9 cellular contexts compared by ENCODE assay signal in genomic region chr1:200891774-200892157, GRCh38. TPM values are rescaled to one million over a fixed set of nuclear protein-coding genes. Genes with fewer than 3 reads are reported as not detected.
DNase-seq lines count a peak whose midpoint lies in the region; ATAC-seq, FAIRE-seq and TF ChIP-seq lines count a peak whose summit lies in the region.
"Had no signal": no experiment of that assay in that cellular context is flagged by ENCODE, and none has a peak within 500 bp of the region (broad histone marks: within the 10 kb centered on the region; RNA-seq: fewer than 3 reads in every experiment).

No MANE protein-coding gene starts in this region.

- H3K4me3 Mint-ChIP-seq in activated naive CD8-positive, alpha-beta T cell treated with anti-CD3 and anti-CD28 coated beads, Interleukin-2, amount 10 ng/mL, durations not matched to agents 7 days and 5 days, result peak overlapping the region; percentile 68
- no peak overlapping the region for H3K4me3 Mint-ChIP-seq in activated naive CD8-positive, alpha-beta T cell treated with anti-CD3 and anti-CD28 coated beads, Interleukin-2, amount 50 U/mL, for 24 hours
- peak overlapping the region; percentile 84 to 97 (median 90) for H3K4me3 Mint-ChIP-seq in brain
- H3K4me3 Mint-ChIP-seq in activated CD4-positive, alpha-beta T cell treated with anti-CD3 and anti-CD28 coated beads for 36 hours, result no peak overlapping the region

- H3K27ac ChIP-seq in HepG2 (ENCODE audit: extremely low read length, insufficient read depth, low read length), result peak overlapping the region; percentile 92
- H3K27ac ChIP-seq in thoracic aorta, result no peak overlapping the region

- DNase-seq in activated naive CD8-positive, alpha-beta T cell treated with anti-CD3 and anti-CD28 coated beads, Interleukin-2, amount 10 ng/mL, durations not matched to agents 7 days and 5 days, result no peak
- no peak for DNase-seq in activated naive CD8-positive, alpha-beta T cell treated with anti-CD3 and anti-CD28 coated beads, Interleukin-2, amount 50 U/mL, for 24 hours
- DNase-seq in HepG2 (ENCODE audit: low spot score), result peak; percentile 83
- DNase-seq in thoracic aorta (ENCODE audit: low spot score), result no peak
- no peak for DNase-seq in activated CD4-positive, alpha-beta T cell treated with anti-CD3 and anti-CD28 coated beads for 36 hours
- DNase-seq in NCI-H2171 (lab: John Stamatoyannopoulos, UW), result no peak
- DNase-seq: activated CD8-positive, alpha-beta memory T cell treated with anti-CD3 and anti-CD28 coated beads for 24 hours had no signal

- intact Hi-C loops in HepG2 (cut with micrococcal nuclease; ENCODE audit: unreplicated experiment), result loop anchor here (1.0 to 10.0 kb wide), 4 partner anchors 78 to 223 kb away; partner anchors contain the start of genes CACNA1S and KIF21B
- intact Hi-C loops in activated CD4-positive, alpha-beta T cell treated with anti-CD3 and anti-CD28 coated beads for 36 hours (cut with DNase I, micrococcal nuclease), result no loop called here

- H3K4me3 ChIP-seq in HepG2 (replicated peaks in 1 of 3; ENCODE audit: insufficient read depth in 1 of 3, low read depth in 2 of 3, low read length in 3 of 3) (peak overlapping the region; percentile 68 to 82 (median 70)), thoracic aorta (peak overlapping the region; percentile 76)

- no peaks in the 10 kb centered on the region for H3K9me3 Mint-ChIP-seq in activated naive CD8-positive, alpha-beta T cell treated with anti-CD3 and anti-CD28 coated beads, Interleukin-2, amount 10 ng/mL, durations not matched to agents 7 days and 5 days
- H3K9me3 Mint-ChIP-seq in activated naive CD8-positive, alpha-beta T cell treated with anti-CD3 and anti-CD28 coated beads, Interleukin-2, amount 50 U/mL, for 24 hours, result no peaks in the 10 kb centered on the region
- peaks cover 0 to 3% (median 0%) of the 10 kb centered on the region in 5 experiments for H3K9me3 Mint-ChIP-seq in brain
- no peaks in the 10 kb centered on the region for H3K9me3 Mint-ChIP-seq in activated CD4-positive, alpha-beta T cell treated with anti-CD3 and anti-CD28 coated beads for 36 hours (ENCODE audit: low read depth)

- H3K79me2 ChIP-seq in HepG2 (ENCODE audit: insufficient read depth, low read length), result peaks cover 14% of the 10 kb centered on the region

- TF ChIP-seq CTCF in brain (conservative IDR thresholded peaks at IDR 0.05) (no peak), HepG2 (CRISPR knock-in tag; IDR thresholded peaks at IDR 0.05) (no peak), thoracic aorta (IDR thresholded peaks at IDR 0.05) (no peak)

- POLR2A ChIA-PET in activated naive CD8-positive, alpha-beta T cell treated with anti-CD3 and anti-CD28 coated beads, Interleukin-2, amount 10 ng/mL, durations not matched to agents 7 days and 5 days (lab: Charles Lee), result interaction anchor here (1.8 kb wide), 1 partner anchor 9 kb away, joined by 3 read pairs; no protein-coding TSS in a partner anchor
- POLR2A ChIA-PET in HepG2 (lab: Yijun Ruan, JAX), result interaction anchor here (0.9 to 3.7 kb wide), 8 partner anchors 8 to 270 kb away, joined by 3 to 35 read pairs (median 10); partner anchors contain the start of gene DDX59
- POLR2A ChIA-PET in activated CD4-positive, alpha-beta T cell treated with anti-CD3 and anti-CD28 coated beads for 36 hours (lab: Charles Lee), result no interaction called here

- TF ChIP-seq EP300 in HepG2 (IDR thresholded peaks at IDR 0.05; ENCODE audit: low read depth in 2 of 2, low read length in 2 of 2), result peak in 1 of 2 experiments; percentile 69; a peak in 1 of 4 replicates
- peak; percentile 79 for TF ChIP-seq EP300 in HepG2 (CRISPR knock-in tag; IDR thresholded peaks at IDR 0.05; ENCODE audit: borderline replicate concordance)

- peak overlapping the region; percentile 92 for H3K4me2 ChIP-seq in HepG2 (ENCODE audit: low read depth, low read length)

- H3K27me3 ChIP-seq in HepG2 (ENCODE audit: control insufficient read depth in 1 of 2, insufficient read depth in 2 of 2, low read length in 2 of 2) (no peaks in the 10 kb centered on the region), thoracic aorta (replicated peaks; ENCODE audit: insufficient read depth) (no peaks in the 10 kb centered on the region)

- peaks cover 53% of the 10 kb centered on the region for H3K4me1 Mint-ChIP-seq in activated naive CD8-positive, alpha-beta T cell treated with anti-CD3 and anti-CD28 coated beads, Interleukin-2, amount 10 ng/mL, durations not matched to agents 7 days and 5 days
- H3K4me1 Mint-ChIP-seq in activated naive CD8-positive, alpha-beta T cell treated with anti-CD3 and anti-CD28 coated beads, Interleukin-2, amount 50 U/mL, for 24 hours, result peaks cover 51% of the 10 kb centered on the region
- peaks cover 49% of the 10 kb centered on the region for H3K4me1 Mint-ChIP-seq in brain
- H3K4me1 Mint-ChIP-seq in activated CD4-positive, alpha-beta T cell treated with anti-CD3 and anti-CD28 coated beads for 36 hours, result peaks cover 46% of the 10 kb centered on the region

- H3K27me3 Mint-ChIP-seq in activated naive CD8-positive, alpha-beta T cell treated with anti-CD3 and anti-CD28 coated beads, Interleukin-2, amount 10 ng/mL, durations not matched to agents 7 days and 5 days, result peaks cover 39% of the 10 kb centered on the region
- H3K27me3 Mint-ChIP-seq in activated naive CD8-positive, alpha-beta T cell treated with anti-CD3 and anti-CD28 coated beads, Interleukin-2, amount 50 U/mL, for 24 hours, result peaks cover 43% of the 10 kb centered on the region
- H3K27me3 Mint-ChIP-seq in brain, result peaks cover 19% of the 10 kb centered on the region
- H3K27me3 Mint-ChIP-seq in activated CD4-positive, alpha-beta T cell treated with anti-CD3 and anti-CD28 coated beads for 36 hours, result peaks cover 35% of the 10 kb centered on the region

- in situ Hi-C loops in HepG2 (cut with HindIII; ENCODE audit: extremely low pct_ligation_motif_present, low pct_unique_long_range_greater_than_20kb), result loop anchor here (5.0 kb wide), 2 partner anchors 81 to 151 kb away; no protein-coding TSS in a partner anchor

- no peak for TF ChIP-seq RAD21 in HepG2 (CRISPR knock-in tag; IDR thresholded peaks at IDR 0.05)

- no peak for ATAC-seq in activated naive CD8-positive, alpha-beta T cell treated with anti-CD3 and anti-CD28 coated beads, Interleukin-2, amount 10 ng/mL, durations not matched to agents 7 days and 5 days (ENCODE audit: low read depth)
- ATAC-seq in activated naive CD8-positive, alpha-beta T cell treated with anti-CD3 and anti-CD28 coated beads, Interleukin-2, amount 50 U/mL, for 24 hours, result no peak
- peak; percentile 1; the same call in 2 of the 3 replicates for ATAC-seq in HepG2
- no peak for ATAC-seq in thoracic aorta (ENCODE audit: insufficient number of reproducible peaks, low FRiP score, low read depth)
- ATAC-seq in activated CD4-positive, alpha-beta T cell treated with anti-CD3 and anti-CD28 coated beads for 36 hours, result no peak
- no peak for ATAC-seq in HG03039 (IDR thresholded peaks at IDR 0.05; ENCODE audit: unreplicated experiment)

- H4K20me1 ChIP-seq in HepG2 (ENCODE audit: insufficient read depth, low read length), result no peaks in the 10 kb centered on the region

- H3K4me1 ChIP-seq in HepG2 (ENCODE audit: insufficient read depth, low read length), result peaks cover 92% of the 10 kb centered on the region
- H3K4me1 ChIP-seq in thoracic aorta (ENCODE audit: control insufficient read depth in 1 of 2, low read depth in 2 of 2), result peaks cover 3 to 16% of the 10 kb centered on the region in 2 donors

- H3K9ac ChIP-seq in HepG2 (ENCODE audit: insufficient read depth, low read depth, low read length), result peak overlapping the region; percentile 86

- H3K9me3 ChIP-seq in HepG2 (ENCODE audit: low read length) (no peaks in the 10 kb centered on the region), thoracic aorta (no peaks in the 10 kb centered on the region)

- peaks cover 4% of the 10 kb centered on the region for H3K36me3 Mint-ChIP-seq in activated naive CD8-positive, alpha-beta T cell treated with anti-CD3 and anti-CD28 coated beads, Interleukin-2, amount 10 ng/mL, durations not matched to agents 7 days and 5 days
- H3K36me3 Mint-ChIP-seq in activated naive CD8-positive, alpha-beta T cell treated with anti-CD3 and anti-CD28 coated beads, Interleukin-2, amount 50 U/mL, for 24 hours (ENCODE audit: low read depth), result no peaks in the 10 kb centered on the region
- no peaks in the 10 kb centered on the region for H3K36me3 Mint-ChIP-seq in brain
- no peaks in the 10 kb centered on the region for H3K36me3 Mint-ChIP-seq in activated CD4-positive, alpha-beta T cell treated with anti-CD3 and anti-CD28 coated beads for 36 hours (ENCODE audit: low read depth)

- CTCF ChIA-PET in HepG2 (lab: Yijun Ruan, JAX; ENCODE audit: low intra/inter-chr PET ratio, low total read pairs), result interaction anchor here (1.0 to 2.2 kb wide), 2 partner anchors 16 to 151 kb away, joined by 4 to 14 read pairs; no protein-coding TSS in a partner anchor
- CTCF ChIA-PET in activated CD4-positive, alpha-beta T cell treated with anti-CD3 and anti-CD28 coated beads for 36 hours (lab: Charles Lee), result interaction anchor here (4.4 kb wide), 1 partner anchor 13 kb away, joined by 31 read pairs; no protein-coding TSS in a partner anchor

- FAIRE-seq in HepG2 (lab: Jason Lieb, UNC), result peak; percentile 89

- 0% methylated on average over 7 of the region's 8 CpGs for WGBS in HepG2 (ENCODE audit: low lambda C conversion rate)

- H3K36me3 ChIP-seq in HepG2 (replicated peaks in 1 of 2; ENCODE audit: control insufficient read depth in 1 of 2, insufficient read depth in 2 of 2, low read length in 2 of 2) (no peaks in the 10 kb centered on the region), thoracic aorta (no peaks in the 10 kb centered on the region)

- no TSS peak for BruUV-seq in HepG2 (replicated peaks; lab: Mats Ljungman, UMichigan)

- no peak overlapping the region for H2AFZ ChIP-seq in HepG2 (ENCODE audit: low read length)

- peak; percentile 34 to 79; a peak in 3 of 4 replicates for TF ChIP-seq POLR2A in HepG2 (IDR thresholded peaks at IDR 0.05; ENCODE audit: insufficient read depth in 1 of 2, low read depth in 2 of 2, low read length in 2 of 2)

- no peak overlapping the region for H3K27ac Mint-ChIP-seq in activated naive CD8-positive, alpha-beta T cell treated with anti-CD3 and anti-CD28 coated beads, Interleukin-2, amount 10 ng/mL, durations not matched to agents 7 days and 5 days
- no peak overlapping the region for H3K27ac Mint-ChIP-seq in activated naive CD8-positive, alpha-beta T cell treated with anti-CD3 and anti-CD28 coated beads, Interleukin-2, amount 50 U/mL, for 24 hours
- peak overlapping the region in 3 of 5 experiments; percentile 27 to 94 (median 49) for H3K27ac Mint-ChIP-seq in brain
- no peak overlapping the region for H3K27ac Mint-ChIP-seq in activated CD4-positive, alpha-beta T cell treated with anti-CD3 and anti-CD28 coated beads for 36 hours

RNA-seq across cellular contexts. Expression of gene INAVA, which starts 2.9 kb away (rescaled TPM):
- total RNA-seq in activated naive CD8-positive, alpha-beta T cell treated with anti-CD3 and anti-CD28 coated beads, Interleukin-2, amount 10 ng/mL, durations not matched to agents 7 days and 5 days, result under 1 TPM; 0.14 to 0.25 TPM
- polyA plus RNA-seq in brain (ENCODE audit: insufficient read depth, low read depth, low replicate concordance), result 0.58 TPM
- 11.7 and 13.5 TPM in 2 replicates for total RNA-seq in HepG2 (2016; rRNA removed; fragmentation: Illumina TruSeq; extraction: Trizol)
- 3.1 and 3.9 TPM in 2 replicates for total RNA-seq in HepG2 (2016; cell fraction: cytosol; rRNA removed; fragmentation: Illumina TruSeq; extraction: Trizol; ENCODE audit: low read depth)
- 10.6 and 11.8 TPM in 2 replicates for total RNA-seq in HepG2 (2016; cell fraction: insoluble cytoplasmic fraction; rRNA removed; fragmentation: Illumina TruSeq; extraction: Trizol)
- total RNA-seq in HepG2 (2016; cell fraction: membrane; rRNA removed; fragmentation: Illumina TruSeq; extraction: Trizol), result 8.9 and 10.3 TPM in 2 replicates
- total RNA-seq in HepG2 (2016; cell fraction: nucleus; rRNA removed; fragmentation: Illumina TruSeq; extraction: Trizol), result 11.6 and 14.2 TPM in 2 replicates
- polyA plus RNA-seq in HepG2 (2011; rRNA removed), result 6.0 and 6.4 TPM in 2 replicates
- 3.9 and 5.0 TPM in 2 replicates for polyA plus RNA-seq in HepG2 (2011; cell fraction: cytosol; rRNA removed)
- polyA plus RNA-seq in HepG2 (2011; cell fraction: nucleus; rRNA removed), result 18.1 and 23.0 TPM in 2 replicates
- polyA plus RNA-seq in HepG2 (2012), result 3.4 and 3.6 TPM in 2 replicates
- polyA plus RNA-seq in HepG2 (2016; cell fraction: cytosol; fragmentation: Illumina TruSeq; extraction: Trizol; ENCODE audit: low read depth), result 1.4 and 1.5 TPM in 2 replicates
- 10.3 and 14.8 TPM in 2 replicates for polyA plus RNA-seq in HepG2 (2016; cell fraction: insoluble cytoplasmic fraction; fragmentation: Illumina TruSeq; extraction: Trizol; ENCODE audit: low read depth)
- 4.6 and 5.4 TPM in 2 replicates for polyA plus RNA-seq in HepG2 (2016; cell fraction: membrane; fragmentation: Illumina TruSeq; extraction: Trizol; ENCODE audit: low read depth)
- 28.3 and 29.7 TPM in 2 replicates for polyA plus RNA-seq in HepG2 (2016; cell fraction: nucleus; fragmentation: Illumina TruSeq; extraction: Trizol; ENCODE audit: insufficient read depth, low read depth)
- polyA minus RNA-seq in HepG2 (2011; rRNA and poly(A)+ RNA removed; ENCODE audit: low replicate concordance), result 0.42 and 11.2 TPM in 2 replicates
- polyA minus RNA-seq in HepG2 (2011; cell fraction: cytosol; rRNA and poly(A)+ RNA removed), result 4.3 and 7.2 TPM in 2 replicates
- 6.0 and 7.9 TPM in 2 replicates for polyA minus RNA-seq in HepG2 (2011; cell fraction: nucleus; rRNA and poly(A)+ RNA removed)
- 1 to 10 TPM; 1.8 to 3.5 TPM for total RNA-seq in thoracic aorta
- total RNA-seq in activated CD4-positive, alpha-beta T cell treated with anti-CD3 and anti-CD28 coated beads for 36 hours, result not detected

RNA-seq across cellular contexts. Expression of gene GPR25, which starts 19.0 kb away (rescaled TPM):
- total RNA-seq in activated naive CD8-positive, alpha-beta T cell treated with anti-CD3 and anti-CD28 coated beads, Interleukin-2, amount 10 ng/mL, durations not matched to agents 7 days and 5 days, result under 1 TPM; 0.75 to 0.91 TPM
- polyA plus RNA-seq in brain (ENCODE audit: insufficient read depth, low read depth, low replicate concordance) (not detected), HepG2 (2011; rRNA removed) (not detected in 2 replicates)
- total RNA-seq in HepG2 (2016; rRNA removed; fragmentation: Illumina TruSeq; extraction: Trizol) (not detected in 2 replicates), thoracic aorta (not detected)
- total RNA-seq in HepG2 (2016; cell fraction: cytosol; rRNA removed; fragmentation: Illumina TruSeq; extraction: Trizol; ENCODE audit: low read depth), result not detected in 2 replicates
- total RNA-seq in HepG2 (2016; cell fraction: insoluble cytoplasmic fraction; rRNA removed; fragmentation: Illumina TruSeq; extraction: Trizol), result not detected in 2 replicates
- not detected in 2 replicates for total RNA-seq in HepG2 (2016; cell fraction: membrane; rRNA removed; fragmentation: Illumina TruSeq; extraction: Trizol)
- not detected in 2 replicates for total RNA-seq in HepG2 (2016; cell fraction: nucleus; rRNA removed; fragmentation: Illumina TruSeq; extraction: Trizol)
- polyA plus RNA-seq in HepG2 (2011; cell fraction: cytosol; rRNA removed), result not detected in 2 replicates
- 0.14 TPM in 1 of 2 replicates, not detected in the other for polyA plus RNA-seq in HepG2 (2011; cell fraction: nucleus; rRNA removed)
- not detected in 2 replicates for polyA plus RNA-seq in HepG2 (2012)
- not detected in 2 replicates for polyA plus RNA-seq in HepG2 (2016; cell fraction: cytosol; fragmentation: Illumina TruSeq; extraction: Trizol; ENCODE audit: low read depth)
- not detected in 2 replicates for polyA plus RNA-seq in HepG2 (2016; cell fraction: insoluble cytoplasmic fraction; fragmentation: Illumina TruSeq; extraction: Trizol; ENCODE audit: low read depth)
- not detected in 2 replicates for polyA plus RNA-seq in HepG2 (2016; cell fraction: membrane; fragmentation: Illumina TruSeq; extraction: Trizol; ENCODE audit: low read depth)
- not detected in 2 replicates for polyA plus RNA-seq in HepG2 (2016; cell fraction: nucleus; fragmentation: Illumina TruSeq; extraction: Trizol; ENCODE audit: insufficient read depth, low read depth)
- polyA minus RNA-seq in HepG2 (2011; rRNA and poly(A)+ RNA removed; ENCODE audit: low replicate concordance), result not detected in 2 replicates
- polyA minus RNA-seq in HepG2 (2011; cell fraction: cytosol; rRNA and poly(A)+ RNA removed), result not detected in 2 replicates
- not detected in 2 replicates for polyA minus RNA-seq in HepG2 (2011; cell fraction: nucleus; rRNA and poly(A)+ RNA removed)
- not detected for total RNA-seq in activated CD4-positive, alpha-beta T cell treated with anti-CD3 and anti-CD28 coated beads for 36 hours

Comparison
In these comparisons a context has a peak if more than half of its experiments do, and no peak if none do; other contexts are left out.
1. H3K4me3 Mint-ChIP-seq: peak in activated naive CD8-positive, alpha-beta T cell treated with anti-CD3 and anti-CD28 coated beads, Interleukin-2, amount 10 ng/mL, durations not matched to agents 7 days and 5 days (single experiment) and brain (5 of 5); none in activated naive CD8-positive, alpha-beta T cell treated with anti-CD3 and anti-CD28 coated beads, Interleukin-2, amount 50 U/mL, for 24 hours (single experiment) and activated CD4-positive, alpha-beta T cell treated with anti-CD3 and anti-CD28 coated beads for 36 hours (single experiment).
2. H3K27ac Mint-ChIP-seq: peak in brain (3 of 5); none in activated naive CD8-positive, alpha-beta T cell treated with anti-CD3 and anti-CD28 coated beads, Interleukin-2, amount 10 ng/mL, durations not matched to agents 7 days and 5 days (single experiment), activated naive CD8-positive, alpha-beta T cell treated with anti-CD3 and anti-CD28 coated beads, Interleukin-2, amount 50 U/mL, for 24 hours (single experiment) and activated CD4-positive, alpha-beta T cell treated with anti-CD3 and anti-CD28 coated beads for 36 hours (single experiment).